In the genomic region with DNA sequence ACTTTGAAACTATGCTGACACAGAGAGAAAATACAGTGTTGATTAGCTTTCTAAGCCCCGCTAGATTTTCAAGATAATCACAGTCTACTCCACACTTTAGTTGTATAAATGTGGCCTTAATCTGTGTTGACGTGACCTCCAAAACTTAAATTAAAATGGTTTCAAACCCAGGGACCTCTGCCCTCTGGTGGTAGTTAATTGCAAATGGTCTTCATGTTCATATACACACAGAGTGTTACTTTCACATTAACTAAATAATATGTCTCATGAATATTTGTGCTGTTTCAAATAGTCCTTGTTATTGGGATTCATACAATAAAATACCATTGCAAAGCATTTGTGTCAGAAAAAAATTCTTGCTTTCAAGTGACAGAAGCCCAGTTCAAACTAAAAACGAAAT, we compare ENCODE assay signal across 9 cellular contexts.
A peak's percentile ranks its signal among the peaks of the same experiment; 100 is the strongest.
DNase-seq lines count a peak whose midpoint lies in the region; ATAC-seq and TF ChIP-seq lines count a peak whose summit lies in the region.
"Had no signal": no experiment of that assay in that cellular context is flagged by ENCODE, and none has a peak within 500 bp of the region (broad histone marks: within the 10 kb centered on the region; RNA-seq: fewer than 3 reads in every experiment).

No MANE protein-coding gene starts in this region.

- TF ChIP-seq CTCF in IMR-90 (conservative IDR thresholded peaks at IDR 0.05; ENCODE audit: low read depth, low read length), result peak; percentile 41
- peak; percentile 67 to 71 for TF ChIP-seq CTCF in mammary epithelial cell (conservative IDR thresholded peaks at IDR 0.05 in 1 of 2, IDR thresholded peaks at IDR 0.05 in 1 of 2; ENCODE audit: extremely low read depth in 1 of 2, insufficient read depth in 1 of 2, low read depth in 1 of 2, low read length in 2 of 2)
- peak; percentile 70 for TF ChIP-seq CTCF in progenitor cell of endocrine pancreas (IDR thresholded peaks at IDR 0.05; ENCODE audit: unreplicated experiment)

- H3K79me1 ChIP-seq in IMR-90 (ENCODE audit: low read depth in 1 of 2, low read length in 2 of 2), result no peaks in the 10 kb centered on the region

- no peaks in the 10 kb centered on the region for H3K9me3 Mint-ChIP-seq in progenitor cell of endocrine pancreas (ENCODE audit: low read depth)

- H3K36me3 ChIP-seq in IMR-90 (ENCODE audit: control insufficient read depth, insufficient read depth, low read length) (no peaks in the 10 kb centered on the region), mammary epithelial cell (ENCODE audit: insufficient read depth, low read length) (no peaks in the 10 kb centered on the region)

- peak; percentile 11 for DNase-seq in NCI-H510A treated with DMSO at 0.1 percent for 48 hours (lab: John Stamatoyannopoulos, UW)
- no peak for DNase-seq in NCI-H510A (lab: John Stamatoyannopoulos, UW)
- DNase-seq in IMR-90, result no peak
- no peak for DNase-seq in mammary epithelial cell
- no peak for DNase-seq in progenitor cell of endocrine pancreas (ENCODE audit: low spot score, unreplicated experiment)
- DNase-seq in NCI-H748 treated with DMSO at 0.1 percent for 48 hours (lab: John Stamatoyannopoulos, UW), result no peak
- DNase-seq in LoVo (ENCODE audit: low spot score), result no peak
- DNase-seq: mesendoderm had no signal

- no CpG with 5 or more reads among the region's 3 CpGs for WGBS in IMR-90 (ENCODE audit: extremely low coverage in 2 of 2, insufficient read length in 1 of 2), 2 experiments
- 14% methylated on average over 3 of the region's 3 CpGs for WGBS in mammary epithelial cell (ENCODE audit: low coverage, missing lambda C conversion rate)

- no peak overlapping the region for H2BK5ac ChIP-seq in IMR-90 (ENCODE audit: low read depth, low read length, poor library complexity, severe bottlenecking)

- no peak overlapping the region for H3K23ac ChIP-seq in IMR-90 (ENCODE audit: low read depth, low read length)

- in situ Hi-C loops in IMR-90 (cut with MboI; ENCODE audit: low sequenced_read_pairs) (no loop called here), mammary epithelial cell (cut with MboI; ENCODE audit: low sequenced_read_pairs in 2 of 2) (loop anchor here (25.0 kb wide), 2 partner anchors 351 to 376 kb away; no protein-coding TSS in a partner anchor)

- H3K4me1 Mint-ChIP-seq in progenitor cell of endocrine pancreas (ENCODE audit: low read depth), result no peaks in the 10 kb centered on the region

- BruUV-seq in IMR-90 (replicated peaks; lab: Mats Ljungman, UMichigan) (no TSS peak), mammary epithelial cell (replicated peaks; lab: Mats Ljungman, UMichigan) (no TSS peak)

- H3K4me3 Mint-ChIP-seq in progenitor cell of endocrine pancreas (ENCODE audit: low read depth), result no peak overlapping the region

- no peaks in the 10 kb centered on the region for H3K27me3 Mint-ChIP-seq in progenitor cell of endocrine pancreas

- no peak overlapping the region for H2AK9ac ChIP-seq in IMR-90 (replicated peaks; ENCODE audit: low read depth, low read length, poor library complexity)

- no peak overlapping the region for H3K4ac ChIP-seq in IMR-90 (ENCODE audit: low read depth, low read length)

- dilution Hi-C loops in IMR-90 (cut with HindIII; ENCODE audit: low sequenced_read_pairs, unreplicated experiment) (no loop called here), mammary epithelial cell (cut with HindIII; ENCODE audit: low sequenced_read_pairs) (no loop called here)

- H3K4me1 ChIP-seq in IMR-90 (ENCODE audit: control insufficient read depth, insufficient read depth, low read length), result no peaks in the 10 kb centered on the region
- no peaks in the 10 kb centered on the region for H3K4me1 ChIP-seq in mammary epithelial cell (ENCODE audit: insufficient read depth, low read length)

- peak; percentile 59; the same call in 1 of the 2 replicates for ATAC-seq in IMR-90 (ENCODE audit: low read depth)
- no peak for ATAC-seq in HG03469 (IDR thresholded peaks at IDR 0.05; ENCODE audit: unreplicated experiment)

- H4K20me1 ChIP-seq in IMR-90 (ENCODE audit: insufficient read depth, low read length), result no peaks in the 10 kb centered on the region
- H4K20me1 ChIP-seq in mammary epithelial cell (ENCODE audit: insufficient read depth, low read length), result no peaks in the 10 kb centered on the region

- no peaks in the 10 kb centered on the region for H3K9me1 ChIP-seq in IMR-90 (ENCODE audit: insufficient read depth, low read length)

- H3K4me2 ChIP-seq in IMR-90 (ENCODE audit: low read depth, low read length) (no peak overlapping the region), mammary epithelial cell (ENCODE audit: insufficient read depth, low read depth, low read length) (no peak overlapping the region)

- no peak overlapping the region for H4K8ac ChIP-seq in IMR-90 (ENCODE audit: low read depth in 2 of 2, low read length in 2 of 2)

- H3K14ac ChIP-seq in IMR-90 (replicated peaks; ENCODE audit: low read depth, low read length), result no peak overlapping the region

- H2AK5ac ChIP-seq in IMR-90 (ENCODE audit: low read depth, low read length), result no peak overlapping the region

- H2BK20ac ChIP-seq in IMR-90 (ENCODE audit: low read depth, low read length), result no peak overlapping the region

- no peak overlapping the region for H3K27ac Mint-ChIP-seq in progenitor cell of endocrine pancreas

- no peak overlapping the region for H2BK15ac ChIP-seq in IMR-90 (ENCODE audit: low read depth, low read length)

- no peaks in the 10 kb centered on the region for H3K27me3 ChIP-seq in IMR-90 (ENCODE audit: control insufficient read depth, insufficient read depth, low read length)
- no peaks in the 10 kb centered on the region for H3K27me3 ChIP-seq in mammary epithelial cell (ENCODE audit: insufficient read depth, low read length)

- no peak overlapping the region for H4K91ac ChIP-seq in IMR-90 (ENCODE audit: insufficient read depth, low read depth, low read length)

- H3K9ac ChIP-seq in IMR-90 (ENCODE audit: low read depth, low read length) (no peak overlapping the region), mammary epithelial cell (ENCODE audit: insufficient read depth, low read length) (no peak overlapping the region)

- intact Hi-C loops in IMR-90 (cut with micrococcal nuclease) (no loop called here), mammary epithelial cell (cut with micrococcal nuclease) (no loop called here)

- H3K56ac ChIP-seq in IMR-90 (ENCODE audit: extremely low read depth, insufficient read depth, low read length), result no peak overlapping the region

- H3K79me2 ChIP-seq in mammary epithelial cell (ENCODE audit: insufficient read depth, low read length), result no peaks in the 10 kb centered on the region

- H3K18ac ChIP-seq in IMR-90 (ENCODE audit: low read depth, low read length), result no peak overlapping the region

- H2BK120ac ChIP-seq in IMR-90 (ENCODE audit: low read depth, low read length), result no peak overlapping the region

- H3K9me3 ChIP-seq in IMR-90 (ENCODE audit: control insufficient read depth, insufficient read depth, low read length), result no peaks in the 10 kb centered on the region
- H3K9me3 ChIP-seq in mammary epithelial cell (replicated peaks; ENCODE audit: insufficient read depth, low read length), result no peaks in the 10 kb centered on the region

- no peak overlapping the region for H2AFZ ChIP-seq in IMR-90 (replicated peaks; ENCODE audit: low read length, poor library complexity)
- no peak overlapping the region for H2AFZ ChIP-seq in mammary epithelial cell (ENCODE audit: low read depth, low read length)

- POLR2A ChIA-PET in IMR-90 (lab: Charles Lee; ENCODE audit: unreplicated experiment), result no interaction called here

- CTCF ChIA-PET in IMR-90 (lab: Yijun Ruan, JAX), result interaction anchor here (0.6 to 1.5 kb wide), 2 partner anchors 63 to 199 kb away, joined by 3 to 4 read pairs; no protein-coding TSS in a partner anchor
- CTCF ChIA-PET in mammary epithelial cell (lab: Charles Lee; ENCODE audit: low non-redundant PET), result no interaction called here

- no peaks in the 10 kb centered on the region for H3K36me3 Mint-ChIP-seq in progenitor cell of endocrine pancreas (ENCODE audit: insufficient read depth)

- no peak for TF ChIP-seq RAD21 in IMR-90 (IDR thresholded peaks at IDR 0.05; ENCODE audit: low read length)

- no peak overlapping the region for H4K5ac ChIP-seq in IMR-90 (ENCODE audit: low read depth, low read length)

- H3K27ac ChIP-seq in IMR-90 (ENCODE audit: insufficient read depth, low read length) (no peak overlapping the region), mammary epithelial cell (ENCODE audit: insufficient read depth, low read depth, low read length) (no peak overlapping the region)

- no peak for TF ChIP-seq POLR2A in IMR-90 (IDR thresholded peaks at IDR 0.05; ENCODE audit: low read depth, low read length)

- H3K4me3 ChIP-seq in IMR-90 (ENCODE audit: insufficient read depth, low read depth, low read length) (no peak overlapping the region), mammary epithelial cell (replicated peaks in 1 of 3; ENCODE audit: insufficient read depth in 1 of 3, low read depth in 2 of 3, low read length in 3 of 3) (no peak overlapping the region)

TF ChIP-seq in IMR-90, 13 proteins besides CTCF, POLR2A, EP300 and RAD21:
- no peak for TF ChIP-seq NFE2L2 (IDR thresholded peaks at IDR 0.05; ENCODE audit: low read depth, low read length)
- TF ChIP-seq FOS (IDR thresholded peaks at IDR 0.05; ENCODE audit: low read depth, low read length), result no peak
- TF ChIP-seq ELK1 (IDR thresholded peaks at IDR 0.05; ENCODE audit: borderline replicate concordance, low read depth, low read length), result no peak
- TF ChIP-seq SMC3 (IDR thresholded peaks at IDR 0.05; ENCODE audit: low read depth, low read length), result peak; percentile 26; the same call in 1 of the 2 replicates
- no peak for TF ChIP-seq MAFK (IDR thresholded peaks at IDR 0.05; ENCODE audit: low read depth, low read length)
- TF ChIP-seq, protein P1, sequence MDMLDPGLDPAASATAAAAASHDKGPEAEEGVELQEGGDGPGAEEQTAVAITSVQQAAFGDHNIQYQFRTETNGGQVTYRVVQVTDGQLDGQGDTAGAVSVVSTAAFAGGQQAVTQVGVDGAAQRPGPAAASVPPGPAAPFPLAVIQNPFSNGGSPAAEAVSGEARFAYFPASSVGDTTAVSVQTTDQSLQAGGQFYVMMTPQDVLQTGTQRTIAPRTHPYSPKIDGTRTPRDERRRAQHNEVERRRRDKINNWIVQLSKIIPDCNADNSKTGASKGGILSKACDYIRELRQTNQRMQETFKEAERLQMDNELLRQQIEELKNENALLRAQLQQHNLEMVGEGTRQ (IDR thresholded peaks at IDR 0.05; ENCODE audit: low read depth, low read length), result no peak
- TF ChIP-seq CHD1 (IDR thresholded peaks at IDR 0.05; ENCODE audit: low read depth, low read length), result no peak
